In genomic region chr11:33668951-33669596, GRCh38 we compare ENCODE assay signal across 17 cellular contexts. TPM values are rescaled to one million over a fixed set of nuclear protein-coding genes. Genes with fewer than 3 reads are reported as not detected.
A peak's percentile ranks its signal among the peaks of the same experiment; 100 is the strongest.
DNase-seq lines count a peak whose midpoint lies in the region; ATAC-seq and TF ChIP-seq lines count a peak whose summit lies in the region.
"Had no signal": no experiment of that assay in that cellular context is flagged by ENCODE, and none has a peak within 500 bp of the region (broad histone marks: within the 10 kb centered on the region; RNA-seq: fewer than 3 reads in every experiment).

No MANE protein-coding gene starts in this region.

- H3K18ac ChIP-seq in neuronal stem cell (ENCODE audit: low read length): no peak overlapping the region

- H3K27me3 Mint-ChIP-seq in GM23338 (ENCODE audit: insufficient read depth, low read depth, poor library complexity) (peaks cover 4% of the 10 kb centered on the region), brain (no peaks in the 10 kb centered on the region)

- H3K27ac Mint-ChIP-seq in GM23338 (no peak overlapping the region), brain (peak overlapping the region in 4 of 5 experiments; percentile 1 to 78 (median 34))

- no peak for ATAC-seq in GM23338
- ATAC-seq in GM21526 (IDR thresholded peaks at IDR 0.05; ENCODE audit: low FRiP score, unreplicated experiment): no peak
- ATAC-seq: PC-3 had no signal

- no peak overlapping the region for H2AK5ac ChIP-seq in neuronal stem cell (ENCODE audit: low read depth, low read length)

- H3K36me3 ChIP-seq in GM23338 (ENCODE audit: insufficient read depth) (0 out of 2 replicates have a peak, but pooled peaks cover 3% of the 10 kb centered on the region), HUES48 (ENCODE audit: control insufficient read depth, insufficient read depth, low read length) (no peaks in the 10 kb centered on the region), neuronal stem cell (replicated peaks in 1 of 2; ENCODE audit: control insufficient read depth in 2 of 2, insufficient read depth in 2 of 2, low read length in 2 of 2) (peaks cover 0 to 4% of the 10 kb centered on the region in 2 donors)
- H3K36me3 ChIP-seq: BE2C had no signal

- H4K91ac ChIP-seq in neuronal stem cell (ENCODE audit: low read depth, low read length, poor library complexity): no peak overlapping the region

- H3K23ac ChIP-seq in neuronal stem cell (ENCODE audit: low read depth, low read length, poor library complexity): no peak overlapping the region

- peaks cover 28% of the 10 kb centered on the region for H3K9me2 ChIP-seq in GM23338 (ENCODE audit: insufficient read depth)

- DNase-seq in GM23338 (ENCODE audit: low spot score) (no peak), neuronal stem cell (ENCODE audit: low spot score) (no peak), NCI-H1105 treated with DMSO at 0.1 percent for 48 hours (lab: John Stamatoyannopoulos, UW) (no peak), NCI-H1417 treated with DMSO at 0.1 percent for 48 hours (lab: John Stamatoyannopoulos, UW) (no peak)
- DNase-seq: BE2C, DMS53, GOT3, NCI-H1694, NCI-H2081, PC-3, Right ventricle myocardium superior had no signal

- H3K36me3 Mint-ChIP-seq in GM23338 (ENCODE audit: low read depth) (peaks cover 21% of the 10 kb centered on the region), brain (peaks cover 51% of the 10 kb centered on the region)

- H3F3A ChIP-seq in GM23338 (replicated peaks; ENCODE audit: low read depth): peaks cover 3% of the 10 kb centered on the region; the same call in 1 of the 2 replicates

- H3K4me1 Mint-ChIP-seq in GM23338: peaks cover 34% of the 10 kb centered on the region
- H3K4me1 Mint-ChIP-seq in brain: peaks cover 30% of the 10 kb centered on the region

- H3K4ac ChIP-seq in neuronal stem cell (ENCODE audit: low read length): no peak overlapping the region

- TF ChIP-seq CTCF in GM23338 (conservative IDR thresholded peaks at IDR 0.05; ENCODE audit: low read depth in 2 of 2) (no peak), brain (conservative IDR thresholded peaks at IDR 0.05) (no peak)

- H4K20me1 ChIP-seq in GM23338 (replicated peaks; ENCODE audit: insufficient read depth): no peaks in the 10 kb centered on the region

- H3K79me2 ChIP-seq in GM23338 (replicated peaks; ENCODE audit: insufficient read depth): no peaks in the 10 kb centered on the region

- no peak overlapping the region for H2BK120ac ChIP-seq in neuronal stem cell (ENCODE audit: low read depth, low read length)

- H3K4me1 ChIP-seq in GM23338 (ENCODE audit: insufficient read depth): peaks cover 23% of the 10 kb centered on the region
- H3K4me1 ChIP-seq in HUES48 (ENCODE audit: control insufficient read depth, insufficient read depth, low read length): peaks cover 25% of the 10 kb centered on the region
- H3K4me1 ChIP-seq in neuronal stem cell (ENCODE audit: control insufficient read depth in 2 of 2, insufficient read depth in 1 of 2, low read depth in 1 of 2, low read length in 2 of 2): peaks cover under 1 to 32% of the 10 kb centered on the region in 2 donors
- H3K4me1 ChIP-seq: BE2C had no signal

- no peak overlapping the region for H2BK5ac ChIP-seq in neuronal stem cell (ENCODE audit: low read length)

- H3K27me3 ChIP-seq in GM23338 (ENCODE audit: insufficient read depth) (no peaks in the 10 kb centered on the region), HUES48 (ENCODE audit: control insufficient read depth, insufficient read depth, low read length) (no peaks in the 10 kb centered on the region), neuronal stem cell (ENCODE audit: control insufficient read depth in 3 of 3, insufficient read depth in 3 of 3, low read depth in 1 of 3, low read length in 3 of 3) (no peaks in the 10 kb centered on the region)
- H3K27me3 ChIP-seq: BE2C had no signal

- no peak overlapping the region for H2BK15ac ChIP-seq in neuronal stem cell (ENCODE audit: low read length)

- no peak overlapping the region for H3K14ac ChIP-seq in neuronal stem cell (ENCODE audit: low read length)

- H3K4me3 ChIP-seq in GM23338 (no peak overlapping the region), HUES48 (ENCODE audit: low read depth, low read length) (peak overlapping the region; percentile 13; the same call in 1 of the 2 replicates), neuronal stem cell (ENCODE audit: low read length in 2 of 2) (no peak overlapping the region)

- H3K9me3 ChIP-seq in HUES48 (ENCODE audit: control insufficient read depth, insufficient read depth, low read length): 0 out of 2 replicates have a peak, but pooled peaks cover 3% of the 10 kb centered on the region
- peaks cover 0 to 10% of the 10 kb centered on the region in 2 donors for H3K9me3 ChIP-seq in neuronal stem cell (replicated peaks in 1 of 2; ENCODE audit: control insufficient read depth in 2 of 2, insufficient read depth in 1 of 2, low read depth in 1 of 2, low read length in 2 of 2)
- H3K9me3 ChIP-seq: BE2C had no signal

- no peak overlapping the region for H3K4me3 Mint-ChIP-seq in GM23338
- no peak overlapping the region for H3K4me3 Mint-ChIP-seq in brain

- H4K8ac ChIP-seq in neuronal stem cell (ENCODE audit: low read depth, low read length): no peak overlapping the region

- H2BK12ac ChIP-seq in neuronal stem cell (ENCODE audit: low read length): no peak overlapping the region

- H3K27ac ChIP-seq in GM23338 (ENCODE audit: low read depth) (peak overlapping the region; percentile 53), HUES48 (ENCODE audit: low read depth, low read length) (peak overlapping the region; percentile 72), neuronal stem cell (replicated peaks; ENCODE audit: low read length) (no peak overlapping the region)
- H3K27ac ChIP-seq: KMS-11 had no signal

- WGBS in neuronal stem cell (ENCODE audit: extremely low coverage in 2 of 2, insufficient read length in 2 of 2, insufficient replicate concordance in 1 of 2), 2 donors: no CpG with 5 or more reads among the region's 6 CpGs

- H2AFZ ChIP-seq in GM23338 (peak overlapping the region; percentile 1; the same call in 1 of the 2 replicates), neuronal stem cell (ENCODE audit: low read length) (peak overlapping the region; percentile 20)

- H3K4me2 ChIP-seq in GM23338 (peak overlapping the region; percentile 21), neuronal stem cell (ENCODE audit: insufficient read depth, low read length, poor library complexity, severe bottlenecking) (no peak overlapping the region)
- H3K4me2 ChIP-seq: KMS-11 had no signal

- H3K9ac ChIP-seq in HUES48 (ENCODE audit: low read depth, low read length) (peak overlapping the region; percentile 36; the same call in 1 of the 2 replicates), neuronal stem cell (ENCODE audit: low read depth, low read length, poor library complexity) (no peak overlapping the region)
- H3K9ac ChIP-seq: KMS-11 had no signal

- H3K9me3 Mint-ChIP-seq in GM23338 (peaks cover 13% of the 10 kb centered on the region), brain (peaks cover 0 to 2% (median 0%) of the 10 kb centered on the region in 5 experiments)

- no peaks in the 10 kb centered on the region for H3K79me1 ChIP-seq in neuronal stem cell (ENCODE audit: low read depth, low read length)

TF ChIP-seq in GM23338, 12 proteins besides CTCF, POLR2A, EP300 and RAD21 (continues in another document):
- TF ChIP-seq ETS1 (IDR thresholded peaks at IDR 0.05) (no peak), JUNB (IDR thresholded peaks at IDR 0.05; ENCODE audit: unreplicated experiment) (no peak), ZNF331 (CRISPR knock-in tag; IDR thresholded peaks at IDR 0.05; ENCODE audit: low read depth) (no peak), POLR2AphosphoS5 (IDR thresholded peaks at IDR 0.05; ENCODE audit: low read depth) (no peak), CREB1 (CRISPR knock-in tag; IDR thresholded peaks at IDR 0.05; ENCODE audit: low read depth) (no peak), EZH2phosphoT487 (IDR thresholded peaks at IDR 0.05; ENCODE audit: unreplicated experiment) (no peak)

RNA-seq across cellular contexts. Expression of gene C11orf91, which starts 31.6 kb away (rescaled TPM):
- not detected in 2 replicates for total RNA-seq in GM23338 (2014; rRNA removed; shearing (Covaris generic))
- not detected in 2 replicates for polyA plus RNA-seq in GM23338 (2016; fragmentation: Nextera tagmentation; extraction: Ambion mirVana)
- polyA plus RNA-seq in brain (ENCODE audit: insufficient read depth, low read depth, low replicate concordance): not detected
- polyA plus RNA-seq in neuronal stem cell (2013, experiment 1 of 2): 0.47 TPM
- 0.30 TPM for polyA plus RNA-seq in neuronal stem cell (2013, experiment 2 of 2)
- total RNA-seq: A673, PC-3, Right ventricle myocardium superior, RPMI7951 had no signal
